ENCODE assay signal across 16 cellular contexts in the genomic region with DNA sequence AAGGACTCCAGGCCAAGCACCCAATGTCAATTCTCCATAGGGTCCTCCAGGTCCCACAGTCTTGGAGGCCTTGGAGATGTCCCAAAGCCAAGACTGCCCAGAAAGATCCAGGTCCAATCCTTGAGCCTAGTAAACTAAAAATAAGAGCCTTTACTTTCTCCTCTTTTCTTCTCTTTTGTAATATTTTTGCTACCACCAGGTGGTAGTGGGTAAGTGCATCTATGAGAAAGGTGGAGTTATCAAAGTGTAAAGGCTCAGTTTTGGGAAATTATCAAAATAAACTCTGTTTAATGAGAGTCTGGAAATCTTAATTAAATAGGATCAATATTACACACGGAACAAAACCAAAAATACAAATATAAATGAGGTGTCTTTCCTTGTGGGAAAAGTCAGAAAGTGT.
"Had no signal": no experiment of that assay in that cellular context is flagged by ENCODE, and none has a peak within 500 bp of the region (broad histone marks: within the 10 kb centered on the region; RNA-seq: fewer than 3 reads in every experiment).

No MANE protein-coding gene starts in this region.

- H3K36me3 Mint-ChIP-seq: activated naive CD4-positive, alpha-beta T cell treated with anti-CD3 and anti-CD28 coated beads, Interleukin-2, amount 50 U/mL, for 24 hours; memory B cell had no signal

- H3K27me3 ChIP-seq: brain microvascular endothelial cell, esophagus muscularis mucosa, left lung, suprapubic skin had no signal

- H3K4me1 Mint-ChIP-seq: activated naive CD4-positive, alpha-beta T cell treated with anti-CD3 and anti-CD28 coated beads, Interleukin-2, amount 50 U/mL, for 24 hours; memory B cell had no signal

- H3K36me3 ChIP-seq: brain microvascular endothelial cell, esophagus muscularis mucosa, left lung, suprapubic skin had no signal

- H3K27ac Mint-ChIP-seq: activated naive CD4-positive, alpha-beta T cell treated with anti-CD3 and anti-CD28 coated beads, Interleukin-2, amount 50 U/mL, for 24 hours; memory B cell; natural killer cell treated with Interleukin-12 subunit alpha and Interleukin-12 subunit beta and Interleukin-15 and Interleukin-18, amount 100 ng/mL, for 72 hours; T-helper 1 cell treated with Interleukin-12 subunit alpha and Interleukin-12 subunit beta and Interleukin-4 antibody, amounts not matched to agents 30 μg/mL and 1 μg/mL, for 36 hours had no signal

- DNase-seq: activated CD4-positive, alpha-beta T cell treated with anti-CD3 and anti-CD28 coated beads, Interleukin-2, amount 50 U/mL, for 1 hour; activated effector memory CD4-positive, alpha-beta T cell treated with Interleukin-2 at 50 U/mL for 16 hours; activated T-cell treated with anti-CD3 and anti-CD28 coated beads, Interleukin-2, amount 50 U/mL, for 1 hour; brain microvascular endothelial cell; cerebellar nuclear complex; foreskin fibroblast; islet precursor cell; left lung; stimulated activated CD4-positive, alpha-beta T cell treated with anti-CD3 and anti-CD28 coated beads, Interleukin-12 subunit alpha, Interleukin-12 subunit beta, amount 100 ng/mL, for 4 hours; stimulated activated naive CD8-positive, alpha-beta T cell treated with anti-CD3 and anti-CD28 coated beads, Interleukin-15, Interleukin-2, amounts not matched to agents 100 U/mL and 50 U/mL, for 24 hours had no signal

- ATAC-seq: left lung; natural killer cell treated with Interleukin-12 subunit alpha and Interleukin-12 subunit beta and Interleukin-15 and Interleukin-18, amount 100 ng/mL, for 72 hours; stimulated activated naive CD8-positive, alpha-beta T cell treated with anti-CD3 and anti-CD28 coated beads, Interleukin-15, Interleukin-2, amounts not matched to agents 100 U/mL and 50 U/mL, for 24 hours had no signal

- H3K4me3 ChIP-seq: esophagus muscularis mucosa, left lung, suprapubic skin had no signal

- H3K4me3 Mint-ChIP-seq: activated naive CD4-positive, alpha-beta T cell treated with anti-CD3 and anti-CD28 coated beads, Interleukin-2, amount 50 U/mL, for 24 hours; memory B cell; natural killer cell treated with Interleukin-12 subunit alpha and Interleukin-12 subunit beta and Interleukin-15 and Interleukin-18, amount 100 ng/mL, for 72 hours; T-helper 1 cell treated with Interleukin-12 subunit alpha and Interleukin-12 subunit beta and Interleukin-4 antibody, amounts not matched to agents 30 μg/mL and 1 μg/mL, for 36 hours had no signal

- H3K27ac ChIP-seq: brain microvascular endothelial cell, esophagus muscularis mucosa, left lung, suprapubic skin had no signal

- H3K4me1 ChIP-seq: esophagus muscularis mucosa, left lung, suprapubic skin had no signal
